Comparison of ENCODE assay signal across 22 cellular contexts in the genomic region with DNA sequence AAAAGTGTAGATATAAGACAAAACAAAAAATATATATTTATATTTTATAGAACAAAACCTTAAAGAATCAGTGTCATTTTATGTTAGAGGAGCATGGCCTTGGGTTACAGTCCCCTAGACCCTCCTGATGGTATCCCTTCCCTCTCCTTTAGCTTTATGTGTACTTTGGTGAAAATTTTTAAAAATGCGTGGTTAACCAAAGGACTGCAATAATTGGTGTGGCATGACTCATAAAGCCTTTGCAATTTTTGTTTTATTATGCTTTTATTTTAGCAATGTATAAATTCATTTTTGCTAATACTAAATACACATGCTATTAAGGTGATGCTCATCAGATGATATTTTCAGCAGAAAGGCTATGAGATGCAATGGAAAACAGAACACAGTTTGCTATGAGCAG.
"Had no signal": no experiment of that assay in that cellular context is flagged by ENCODE, and none has a peak within 500 bp of the region (broad histone marks: within the 10 kb centered on the region; RNA-seq: fewer than 3 reads in every experiment).

No MANE protein-coding gene starts in this region.

- H3K4me3 Mint-ChIP-seq: activated T-cell treated with anti-CD3 and anti-CD28 coated beads, Interleukin-2, amount 50 U/mL, for 72 hours; effector memory CD8-positive, alpha-beta T cell; mesothelial cell of epicardium; natural killer cell treated with Interleukin-12 subunit alpha and Interleukin-12 subunit beta and Interleukin-15 and Interleukin-18, amount 100 ng/mL, for 72 hours; T-helper 17 cell had no signal

- H3K27ac ChIP-seq: body of pancreas, neutrophil, sigmoid colon, tibial artery, WERI-Rb-1 had no signal

- H3K27ac Mint-ChIP-seq: activated T-cell treated with anti-CD3 and anti-CD28 coated beads, Interleukin-2, amount 50 U/mL, for 72 hours; effector memory CD8-positive, alpha-beta T cell; mesothelial cell of epicardium; natural killer cell treated with Interleukin-12 subunit alpha and Interleukin-12 subunit beta and Interleukin-15 and Interleukin-18, amount 100 ng/mL, for 72 hours; T-helper 17 cell had no signal

- DNase-seq: activated CD4-positive, alpha-beta T cell treated with anti-CD3 and anti-CD28 coated beads for 1 hour; activated effector memory CD4-positive, alpha-beta T cell treated with anti-CD3 and anti-CD28 coated beads, Interleukin-2, amount 50 U/mL, for 16 hours; activated naive CD4-positive, alpha-beta T cell treated with anti-CD3 and anti-CD28 coated beads, Interleukin-2, amount 50 U/mL, for 16 hours; activated T-cell treated with anti-CD3 and anti-CD28 coated beads, Interleukin-2, amount 50 U/mL, for 72 hours; body of pancreas; effector memory CD8-positive, alpha-beta T cell; foreskin melanocyte; glutamatergic neuron; hippocampal formation; islet precursor cell; sigmoid colon; stimulated activated CD4-positive, alpha-beta T cell treated with anti-CD3 and anti-CD28 coated beads, Interleukin-12 subunit alpha, Interleukin-12 subunit beta, amount 100 ng/mL, for 4 hours; stimulated activated CD4-positive, alpha-beta T cell treated with anti-CD3 and anti-CD28 coated beads, Interleukin-1b, Interleukin-23, amount 100 ng/mL, for 48 hours; stimulated activated naive CD8-positive, alpha-beta T cell treated with anti-CD3 and anti-CD28 coated beads, Interleukin-15, Interleukin-2, amounts not matched to agents 100 U/mL and 50 U/mL, for 24 hours; substantia nigra; T-helper 17 cell; tibial artery; WERI-Rb-1 had no signal

- H3K36me3 ChIP-seq: neutrophil, sigmoid colon, tibial artery, WERI-Rb-1 had no signal

- H3K4me3 ChIP-seq: body of pancreas, sigmoid colon, tibial artery had no signal

- H3K4me1 ChIP-seq: body of pancreas, sigmoid colon, tibial artery had no signal

- H3K4me1 Mint-ChIP-seq: T-helper 17 cell had no signal

- H3K9me3 ChIP-seq: body of pancreas, neutrophil, sigmoid colon, tibial artery had no signal

- H3K36me3 Mint-ChIP-seq: mesothelial cell of epicardium; natural killer cell treated with Interleukin-12 subunit alpha and Interleukin-12 subunit beta and Interleukin-15 and Interleukin-18, amount 100 ng/mL, for 72 hours had no signal

- H3K27me3 ChIP-seq: body of pancreas, neutrophil, sigmoid colon, tibial artery had no signal

- H3K27me3 Mint-ChIP-seq: effector memory CD8-positive, alpha-beta T cell; natural killer cell treated with Interleukin-12 subunit alpha and Interleukin-12 subunit beta and Interleukin-15 and Interleukin-18, amount 100 ng/mL, for 72 hours; T-helper 17 cell had no signal

- FAIRE-seq: urothelium cell line had no signal

- ATAC-seq: activated T-cell treated with anti-CD3 and anti-CD28 coated beads, Interleukin-2, amount 50 U/mL, for 72 hours; body of pancreas; effector memory CD8-positive, alpha-beta T cell; natural killer cell treated with Interleukin-12 subunit alpha and Interleukin-12 subunit beta and Interleukin-15 and Interleukin-18, amount 100 ng/mL, for 72 hours; stimulated activated naive CD8-positive, alpha-beta T cell treated with anti-CD3 and anti-CD28 coated beads, Interleukin-15, Interleukin-2, amounts not matched to agents 100 U/mL and 50 U/mL, for 24 hours; T-helper 17 cell had no signal
